ENCODE assay signal across 12 cellular contexts in the genomic region with DNA sequence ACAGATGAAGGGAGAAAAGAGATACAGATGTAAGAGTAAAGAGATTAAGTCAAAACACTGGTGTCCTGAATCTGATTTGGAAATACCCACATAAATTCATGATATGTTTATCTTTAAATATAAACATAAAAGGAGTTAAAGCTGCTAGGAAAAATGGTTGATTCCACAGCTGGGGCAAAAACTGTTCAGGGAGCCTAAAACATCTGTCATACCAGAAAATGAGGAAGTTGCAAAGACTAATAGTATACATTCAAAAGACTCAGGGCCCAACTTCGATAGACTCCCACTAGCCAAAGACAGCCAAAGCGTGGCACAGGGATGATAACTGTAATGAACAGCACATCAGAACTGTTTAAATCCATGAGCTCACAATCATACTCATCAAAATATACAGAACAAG.
A peak's percentile ranks its signal among the peaks of the same experiment; 100 is the strongest.
DNase-seq lines count a peak whose midpoint lies in the region; ATAC-seq, FAIRE-seq and TF ChIP-seq lines count a peak whose summit lies in the region.
"Had no signal": no experiment of that assay in that cellular context is flagged by ENCODE, and none has a peak within 500 bp of the region (broad histone marks: within the 10 kb centered on the region; RNA-seq: fewer than 3 reads in every experiment).

No MANE protein-coding gene starts in this region.

- H3K27me3 ChIP-seq in MG63, result no peaks in the 10 kb centered on the region
- H3K27me3 ChIP-seq in pancreas, result no peaks in the 10 kb centered on the region

- WGBS in pancreas, 2 donors, result 80 to 83% methylated on average over 2 of the region's 2 CpGs

- DNase-seq in MG63 (peak; percentile 31), memory B cell (ENCODE audit: low spot score in 2 of 2) (no peak), ureter (ENCODE audit: low spot score) (no peak), NCI-H2081 treated with DMSO at 0.1 percent for 48 hours (lab: John Stamatoyannopoulos, UW) (no peak), pancreas (no peak), NCI-H1694 treated with DMSO at 0.1 percent for 48 hours (lab: John Stamatoyannopoulos, UW) (no peak)
- DNase-seq: activated CD4-positive, alpha-beta T cell treated with anti-CD3 and anti-CD28 coated beads for 48 hours; effector CD8-positive, alpha-beta T cell had no signal

- peaks cover 33% of the 10 kb centered on the region for H3K4me1 Mint-ChIP-seq in memory B cell

- intact Hi-C loops in pancreas (cut with DNase I), result no loop called here

- no peaks in the 10 kb centered on the region for H3K27me3 Mint-ChIP-seq in memory B cell

- H3K9me3 ChIP-seq in MG63 (no peaks in the 10 kb centered on the region), pancreas (no peaks in the 10 kb centered on the region)
- H3K9me3 ChIP-seq: thoracic aorta had no signal

- peak overlapping the region; percentile 60 for H3K4me3 Mint-ChIP-seq in memory B cell

- ATAC-seq in GM19023 (IDR thresholded peaks at IDR 0.05; ENCODE audit: unreplicated experiment) (peak; percentile 47), HG02610 (IDR thresholded peaks at IDR 0.05; ENCODE audit: unreplicated experiment) (peak; percentile 58), memory B cell (ENCODE audit: low read depth) (peak; percentile 78), pancreas (no peak)
- ATAC-seq: activated naive CD4-positive, alpha-beta T cell treated with anti-CD3 and anti-CD28 coated beads, Interleukin-2, amount 50 U/mL, for 72 hours had no signal

- peaks cover 0 to 7% (median 0%) of the 10 kb centered on the region in 3 donors for H3K4me1 ChIP-seq in pancreas

- no peaks in the 10 kb centered on the region for H3K36me3 Mint-ChIP-seq in memory B cell

- TF ChIP-seq CTCF in pancreas (IDR thresholded peaks at IDR 0.05), result no peak

- H3K27ac Mint-ChIP-seq in memory B cell, result peak overlapping the region; percentile 79
- H3K27ac Mint-ChIP-seq: activated naive CD4-positive, alpha-beta T cell treated with anti-CD3 and anti-CD28 coated beads, Interleukin-2, amount 50 U/mL, for 72 hours had no signal

- no peak for FAIRE-seq in pancreas (lab: Jason Lieb, UNC)

- H3K9me3 Mint-ChIP-seq in memory B cell, result peaks cover 2% of the 10 kb centered on the region
- H3K9me3 Mint-ChIP-seq: activated naive CD4-positive, alpha-beta T cell treated with anti-CD3 and anti-CD28 coated beads, Interleukin-2, amount 50 U/mL, for 72 hours had no signal

- H3K27ac ChIP-seq in pancreas, result no peak overlapping the region
- H3K27ac ChIP-seq: thoracic aorta had no signal

- H3K4me3 ChIP-seq in MG63 (no peak overlapping the region), pancreas (no peak overlapping the region)
- H3K4me3 ChIP-seq: thoracic aorta had no signal

- peaks cover 3% of the 10 kb centered on the region; the same call in 1 of the 2 replicates for H3K36me3 ChIP-seq in MG63
- H3K36me3 ChIP-seq in pancreas, result no peaks in the 10 kb centered on the region
- H3K36me3 ChIP-seq: thoracic aorta had no signal

Comparison
In these comparisons a context has a peak if more than half of its experiments do, and no peak if none do; other contexts are left out.
1. ATAC-seq: peak in GM19023 (single experiment), HG02610 (single experiment) and memory B cell (single experiment); none in pancreas (0 of 4).